ENCODE assay signal across 8 cellular contexts in the genomic region with DNA sequence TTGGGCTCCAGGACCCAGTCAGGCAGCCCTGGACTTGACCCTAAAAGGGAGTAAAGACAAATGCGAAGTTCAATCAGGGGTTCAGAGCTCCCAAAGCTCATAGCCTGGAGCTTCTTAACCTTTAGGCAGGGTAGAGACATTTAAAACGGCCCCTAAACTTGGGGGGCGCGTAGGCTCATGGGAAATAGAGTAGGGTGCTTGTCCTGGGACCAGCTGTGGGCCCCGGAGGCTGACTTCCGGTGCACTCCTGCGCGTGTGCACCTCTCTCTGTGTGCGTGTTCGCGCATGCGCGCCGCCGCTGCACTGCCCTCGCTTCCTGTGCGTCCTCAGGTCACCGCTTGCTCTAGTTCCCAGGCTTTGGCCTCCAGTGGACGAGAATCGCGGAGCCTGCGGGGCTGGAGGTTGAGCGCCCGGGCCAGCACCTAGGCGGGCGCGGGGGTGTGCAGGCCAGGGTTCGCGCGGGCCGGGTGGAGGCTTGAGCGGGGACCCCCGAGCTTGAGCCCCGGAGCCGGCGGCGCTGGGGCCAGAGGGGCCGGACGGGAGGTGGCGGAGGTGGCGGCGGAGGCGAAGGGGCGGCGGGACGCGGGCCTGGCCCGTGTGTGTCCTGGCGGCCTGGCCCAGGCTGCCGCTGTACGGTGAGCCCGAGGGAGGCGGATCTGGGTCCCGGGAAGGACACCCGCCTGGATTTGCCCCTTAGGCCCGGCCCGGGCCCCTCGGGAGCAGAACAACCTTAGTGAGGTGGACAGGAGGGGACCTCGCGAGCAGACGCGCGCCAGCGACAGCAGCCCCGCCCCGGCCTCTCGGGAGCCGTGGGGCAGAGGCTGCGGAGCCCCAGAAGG. TPM values are rescaled to one million over a fixed set of nuclear protein-coding genes. Genes with fewer than 3 reads are reported as not detected.
DNase-seq lines count a peak whose midpoint lies in the region; ATAC-seq, FAIRE-seq and TF ChIP-seq lines count a peak whose summit lies in the region.

A gene (plus strand): TSS at position 303 of the 839 bp plus-strand sequence. CDS start 2,217 bp downstream, outside the sequence.

- no peak for FAIRE-seq in H54 (lab: Jason Lieb, UNC)

- H3K36me3 Mint-ChIP-seq in nephron (ENCODE audit: low read depth), result peaks cover 52% of the 10 kb centered on the region

- DNase-seq in ELR (ENCODE audit: low read depth), result peak; percentile 94
- DNase-seq in H54 (ENCODE audit: insufficient read length, low spot score), result peak; percentile 93
- DNase-seq in LoVo (ENCODE audit: low spot score), result peak; percentile 98
- DNase-seq in activated T-helper 9 cell treated with anti-CD3 and anti-CD28 coated beads, Interleukin-2, amount 50 U/mL, for 16 hours (ENCODE audit: low read depth), result peak; percentile 78
- DNase-seq in fibroblast of the aortic adventitia (ENCODE audit: low read depth), result peak; percentile 95
- DNase-seq in stimulated activated naive CD8-positive, alpha-beta T cell treated with anti-CD3 and anti-CD28 coated beads, Interleukin-15, Interleukin-2, amounts not matched to agents 100 U/mL and 50 U/mL, for 24 hours, result peak; percentile 91

- H3K27me3 Mint-ChIP-seq in nephron (ENCODE audit: low read depth), result peaks cover 12% of the 10 kb centered on the region

- no peak for TF ChIP-seq CTCF in fibroblast of the aortic adventitia (IDR thresholded peaks at IDR 0.05; ENCODE audit: insufficient read depth, low read length)
- no peak for TF ChIP-seq CTCF in nephron (IDR thresholded peaks at IDR 0.05; ENCODE audit: unreplicated experiment in 3 of 3)

- H3K4me3 ChIP-seq in fibroblast of the aortic adventitia (ENCODE audit: low read depth, low read length), result peak within 1 kb of the TSS; percentile 79

- peak; percentile 100 for ATAC-seq in stimulated activated naive CD8-positive, alpha-beta T cell treated with anti-CD3 and anti-CD28 coated beads, Interleukin-15, Interleukin-2, amounts not matched to agents 100 U/mL and 50 U/mL, for 24 hours

- H3K4me3 Mint-ChIP-seq in nephron, result peak within 1 kb of the TSS; percentile 94 to 97 (median 94)

- H3K9me3 Mint-ChIP-seq in nephron, result peaks cover 25% of the 10 kb centered on the region

- peak within 1 kb of the TSS; percentile 94 to 98 (median 96) for H3K27ac Mint-ChIP-seq in nephron

- peaks cover 5% of the 10 kb centered on the region for H3K4me1 Mint-ChIP-seq in nephron

- TF ChIP-seq POLR2A in H54 (IDR thresholded peaks at IDR 0.05; ENCODE audit: low read depth, low read length) (peak; percentile 93), Raji (IDR thresholded peaks at IDR 0.05; ENCODE audit: insufficient read depth, low read depth, low read length) (peak; percentile 91)

RNA-seq across cellular contexts. Expression of the gene that starts here (rescaled TPM):
- total RNA-seq in fibroblast of the aortic adventitia (ENCODE audit: low replicate concordance), result 9.1 and 10.2 TPM in 2 replicates

Comparison
In these comparisons a context has a peak if more than half of its experiments do, and no peak if none do; other contexts are left out.
1. Peak in every context shown above with its lines: DNase-seq, ATAC-seq and H3K4me3 ChIP-seq.